In the genomic region with DNA sequence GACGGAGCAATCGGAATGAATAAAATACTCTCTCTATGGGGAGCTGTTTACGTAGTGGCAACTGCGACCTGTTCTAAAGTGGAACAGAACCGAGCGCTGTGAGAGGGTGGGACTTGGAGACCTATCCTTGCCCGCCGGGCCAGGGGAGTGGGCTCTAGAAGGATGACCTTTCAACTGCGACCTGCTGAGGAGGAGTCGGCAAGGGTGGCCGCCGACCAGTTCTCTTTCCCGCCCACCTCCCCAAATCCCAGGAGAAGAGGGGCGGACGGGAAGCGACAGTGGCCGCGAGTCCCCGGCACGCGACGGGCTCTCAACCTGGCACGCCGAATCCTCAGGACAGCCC, we compare ENCODE assay signal across 8 cellular contexts. TPM values are rescaled to one million over a fixed set of nuclear protein-coding genes. Genes with fewer than 3 reads are reported as not detected.
DNase-seq lines count a peak whose midpoint lies in the region; ATAC-seq and TF ChIP-seq lines count a peak whose summit lies in the region.

No MANE protein-coding gene starts in this region.

- peak; percentile 11 for ATAC-seq in GM21367 (IDR thresholded peaks at IDR 0.05; ENCODE audit: unreplicated experiment)
- ATAC-seq in lower lobe of right lung: peak; percentile 73 to 78

- H3K9me3 ChIP-seq in CD8-positive, alpha-beta memory T cell (ENCODE audit: low read length): no peaks in the 10 kb centered on the region
- H3K9me3 ChIP-seq in KOPT-K1 (ENCODE audit: insufficient read depth, low read length, poor library complexity, severe bottlenecking) (no peaks in the 10 kb centered on the region), WERI-Rb-1 (ENCODE audit: severe bottlenecking) (no peaks in the 10 kb centered on the region), lower lobe of right lung (no peaks in the 10 kb centered on the region)

- peak in 4 of 5 donors; percentile 22 to 72 (median 46) for DNase-seq in CD8-positive, alpha-beta memory T cell
- DNase-seq in WERI-Rb-1 (peak; percentile 21), coronary artery (ENCODE audit: low spot score) (no peak), lower lobe of right lung (no peak), DMS153 treated with DMSO at 0.1 percent for 48 hours (lab: John Stamatoyannopoulos, UW; ENCODE audit: unreplicated experiment) (no peak)
- DNase-seq in stimulated activated CD8-positive, alpha-beta memory T cell treated with anti-CD3 and anti-CD28 coated beads, Interleukin-4, amount 100 ng/mL, for 4 hours (ENCODE audit: low read depth in 2 of 2, low spot score in 1 of 2): peak; percentile 16 to 27

- peak overlapping the region; percentile 94 for H3K27ac ChIP-seq in CD8-positive, alpha-beta memory T cell (ENCODE audit: low read depth, low read length)
- H3K27ac ChIP-seq in KOPT-K1 (ENCODE audit: low read depth, low read length, poor library complexity, severe bottlenecking) (peak overlapping the region; percentile 83), WERI-Rb-1 (peak overlapping the region; percentile 69), coronary artery (peak overlapping the region; percentile 92 to 98), lower lobe of right lung (peak overlapping the region; percentile 94)

- no peaks in the 10 kb centered on the region for H3K9me3 Mint-ChIP-seq in CD8-positive, alpha-beta memory T cell

- H3K27me3 Mint-ChIP-seq in CD8-positive, alpha-beta memory T cell: no peaks in the 10 kb centered on the region

- intact Hi-C loops in lower lobe of right lung (cut with DNase I): no loop called here

- peaks cover 6% of the 10 kb centered on the region for H3K4me1 ChIP-seq in CD8-positive, alpha-beta memory T cell (ENCODE audit: insufficient read depth, low read length)
- H3K4me1 ChIP-seq in lower lobe of right lung: peaks cover 40% of the 10 kb centered on the region

- peak overlapping the region; percentile 87 for H3K4me3 ChIP-seq in CD8-positive, alpha-beta memory T cell (ENCODE audit: low read length)
- H3K4me3 ChIP-seq in WERI-Rb-1 (ENCODE audit: low read depth, low read length) (peak overlapping the region; percentile 81), coronary artery (peak overlapping the region; percentile 93), lower lobe of right lung (peak overlapping the region; percentile 83)

- H3K4me3 Mint-ChIP-seq in CD8-positive, alpha-beta memory T cell: peak overlapping the region; percentile 87 to 99 (median 97)

- POLR2A ChIA-PET in CD8-positive, alpha-beta memory T cell (lab: Charles Lee): interaction anchor here (0.6 to 1.2 kb wide), 6 partner anchors 26 to 555 kb away, joined by 3 to 5 read pairs (median 4); no protein-coding TSS in a partner anchor

- H3K27me3 ChIP-seq in CD8-positive, alpha-beta memory T cell (ENCODE audit: insufficient read depth, low read length, poor library complexity, severe bottlenecking): no peaks in the 10 kb centered on the region
- H3K27me3 ChIP-seq in WERI-Rb-1 (ENCODE audit: insufficient read depth, low read depth, severe bottlenecking): peaks cover 8% of the 10 kb centered on the region
- H3K27me3 ChIP-seq in lower lobe of right lung (ENCODE audit: low read depth): no peaks in the 10 kb centered on the region

- CTCF ChIA-PET in CD8-positive, alpha-beta memory T cell (lab: Charles Lee): interaction anchor here (0.9 to 4.9 kb wide), 7 partner anchors 10 to 235 kb away, joined by 3 to 32 read pairs (median 4); no protein-coding TSS in a partner anchor

- peaks cover 3% of the 10 kb centered on the region for H3K36me3 ChIP-seq in CD8-positive, alpha-beta memory T cell (ENCODE audit: insufficient read depth, low read length)
- H3K36me3 ChIP-seq in KOPT-K1 (ENCODE audit: insufficient read depth, low read length) (peaks cover 11% of the 10 kb centered on the region), WERI-Rb-1 (peaks cover 13% of the 10 kb centered on the region), lower lobe of right lung (peaks cover 15% of the 10 kb centered on the region)

- H3K27ac Mint-ChIP-seq in CD8-positive, alpha-beta memory T cell: peak overlapping the region; percentile 97 to 100 (median 99)

- peaks cover 0 to 32% (median 5%) of the 10 kb centered on the region in 3 donors for H3K36me3 Mint-ChIP-seq in CD8-positive, alpha-beta memory T cell

- peaks cover 19 to 28% (median 24%) of the 10 kb centered on the region in 3 donors for H3K4me1 Mint-ChIP-seq in CD8-positive, alpha-beta memory T cell

- TF ChIP-seq CTCF in WERI-Rb-1 (IDR thresholded peaks at IDR 0.05; ENCODE audit: low read depth, low read length) (no peak), coronary artery (IDR thresholded peaks at IDR 0.05) (no peak), lower lobe of right lung (IDR thresholded peaks at IDR 0.05) (no peak)

RNA-seq across cellular contexts. Expression of gene AP4E1, which starts 0.6 kb away (rescaled TPM):
- total RNA-seq in CD8-positive, alpha-beta memory T cell: 10 to 100 TPM; 16.5 to 18.8 TPM
- 5.8 TPM for polyA plus RNA-seq in CD8-positive, alpha-beta memory T cell
- 11.3 TPM for total RNA-seq in lower lobe of right lung

Comparison
In these comparisons a context has a peak if more than half of its experiments do, and no peak if none do; other contexts are left out.
1. DNase-seq: peak in CD8-positive, alpha-beta memory T cell (4 of 5), WERI-Rb-1 (single experiment) and stimulated activated CD8-positive, alpha-beta memory T cell treated with anti-CD3 and anti-CD28 coated beads, Interleukin-4, amount 100 ng/mL, for 4 hours (2 of 2); none in coronary artery (single experiment), lower lobe of right lung (single experiment) and DMS153 treated with DMSO at 0.1 percent for 48 hours (single experiment).
2. Peak in every context shown above with its lines, with median percentiles within 50 percentile points of each other: H3K27ac ChIP-seq and H3K4me3 ChIP-seq.